8 cellular contexts compared by ENCODE assay signal in the genomic region with DNA sequence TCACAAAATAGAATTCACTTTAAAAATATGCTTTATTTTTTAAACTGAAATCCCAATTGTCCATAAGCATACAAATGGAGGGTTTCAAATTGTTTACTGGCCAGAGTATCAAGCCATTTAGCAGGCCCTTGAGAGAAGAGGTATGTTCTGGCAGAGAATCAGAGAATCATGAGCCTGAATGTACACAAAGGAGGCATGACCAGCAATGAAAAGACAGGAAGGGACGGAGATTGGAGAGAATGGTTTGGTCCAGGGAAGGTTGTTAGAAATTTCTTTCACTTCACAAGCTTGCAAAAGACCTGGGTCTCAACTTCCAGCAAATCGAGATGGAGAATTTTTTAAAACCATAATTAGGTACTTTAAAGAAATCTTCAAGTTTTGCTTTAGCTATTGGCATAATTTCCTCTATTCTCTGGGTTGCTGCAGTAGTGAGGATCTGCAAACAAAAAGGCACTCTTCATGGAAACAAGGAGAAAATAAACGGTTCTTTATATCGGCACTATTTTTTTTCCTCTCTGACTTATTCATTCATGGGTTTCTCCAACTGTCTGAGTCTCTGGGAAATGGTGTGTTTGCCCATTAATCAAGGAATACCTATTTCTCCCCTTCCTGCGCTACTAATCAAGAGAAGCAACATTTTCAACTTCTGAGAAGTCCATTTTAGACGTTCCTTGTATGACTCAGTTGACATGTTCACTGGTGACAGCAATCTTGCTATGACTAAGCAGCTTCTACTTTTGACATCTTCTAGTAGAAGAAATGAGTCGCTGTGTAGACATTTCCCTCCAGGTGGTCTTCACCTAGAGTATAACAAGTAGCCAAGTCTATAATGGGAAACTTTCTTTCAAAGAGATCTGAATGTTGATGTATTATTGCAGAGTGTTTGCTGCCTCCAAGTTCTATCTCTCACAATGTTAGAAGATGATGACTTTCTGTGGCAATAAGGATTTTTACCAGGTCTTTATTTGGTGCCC. TPM values are rescaled to one million over a fixed set of nuclear protein-coding genes. Genes with fewer than 3 reads are reported as not detected.
DNase-seq lines count a peak whose midpoint lies in the region; ATAC-seq and TF ChIP-seq lines count a peak whose summit lies in the region.

No MANE protein-coding gene starts in this region.

- H3K79me2 ChIP-seq in PC-9 (ENCODE audit: low read depth), result no peaks in the 10 kb centered on the region

- H3K36me3 ChIP-seq in PC-9 (ENCODE audit: low read depth) (no peaks in the 10 kb centered on the region), H7 (replicated peaks; ENCODE audit: control insufficient read depth, insufficient read depth, low read length) (no peaks in the 10 kb centered on the region)

- BruUV-seq in PC-9 (replicated peaks; lab: Mats Ljungman, UMichigan), result no TSS peak

- H4K20me1 ChIP-seq in PC-9 (ENCODE audit: insufficient read depth), result no peaks in the 10 kb centered on the region

- peak; percentile 7 for DNase-seq in stimulated activated CD4-positive, alpha-beta T cell treated with anti-CD3 and anti-CD28 coated beads, Interleukin-1b, Interleukin-23, amount 100 ng/mL, for 48 hours
- no peak for DNase-seq in stimulated activated CD4-positive, alpha-beta T cell treated with anti-CD3 and anti-CD28 coated beads, Interleukin-2, amount 100 ng/mL, for 48 hours
- DNase-seq in PC-9 (peak; percentile 11 to 83), midbrain (lab: John Stamatoyannopoulos, UW) (peak; percentile 29), NCI-H1930 (lab: John Stamatoyannopoulos, UW) (no peak), H7 (no peak), mesenteric fat pad (ENCODE audit: low spot score) (no peak)

- peaks cover 15% of the 10 kb centered on the region; the same call in 1 of the 2 replicates for H3F3A ChIP-seq in PC-9 (ENCODE audit: insufficient read depth, low read depth)

- H3K9me2 ChIP-seq in PC-9 (ENCODE audit: insufficient read depth), result no peaks in the 10 kb centered on the region

- intact Hi-C loops in PC-9 (cut with micrococcal nuclease; ENCODE audit: unreplicated experiment), result no loop called here

- no peaks in the 10 kb centered on the region for H3K27me3 ChIP-seq in PC-9 (ENCODE audit: insufficient read depth, low read depth)
- no peaks in the 10 kb centered on the region for H3K27me3 ChIP-seq in H7 (ENCODE audit: control insufficient read depth, insufficient read depth, low read length)

- POLR2A ChIA-PET in PC-9 (lab: Charles Lee; ENCODE audit: unreplicated experiment), result interaction anchor here (0.6 kb wide), 1 partner anchor 9 kb away, joined by 3 read pairs; no protein-coding TSS in a partner anchor

- CTCF ChIA-PET in PC-9 (lab: Charles Lee), result no interaction called here

- no peak overlapping the region for H3K27ac ChIP-seq in PC-9

- no peak overlapping the region for H2AFZ ChIP-seq in PC-9

- H3K4me3 ChIP-seq in PC-9 (no peak overlapping the region), H7 (ENCODE audit: insufficient read depth, low read depth, low read length) (no peak overlapping the region)

- no peak for TF ChIP-seq CTCF in PC-9 (conservative IDR thresholded peaks at IDR 0.05)

- H3K9me3 ChIP-seq in PC-9 (ENCODE audit: insufficient read depth, low read depth), result no peaks in the 10 kb centered on the region

- peaks cover 46% of the 10 kb centered on the region for H3K4me1 ChIP-seq in PC-9 (replicated peaks; ENCODE audit: insufficient read depth)

- ATAC-seq in HG02884 (IDR thresholded peaks at IDR 0.05; ENCODE audit: unreplicated experiment), result peak; percentile 97

- peak overlapping the region; percentile 2 for H3K4me2 ChIP-seq in PC-9

RNA-seq across cellular contexts. Expression of a gene that starts 23.1 kb away (rescaled TPM):
- total RNA-seq in PC-9 (2021) (38.1 and 41.4 TPM in 2 replicates), mesenteric fat pad (38.0 TPM)
- 28.3 and 38.6 TPM in 2 replicates for total RNA-seq in H7 (2014; rRNA removed; shearing (Covaris generic))

Comparison
In these comparisons a context has a peak if more than half of its experiments do, and no peak if none do; other contexts are left out.
1. DNase-seq: peak in stimulated activated CD4-positive, alpha-beta T cell treated with anti-CD3 and anti-CD28 coated beads, Interleukin-1b, Interleukin-23, amount 100 ng/mL, for 48 hours (single experiment), PC-9 (2 of 2) and midbrain (single experiment); none in stimulated activated CD4-positive, alpha-beta T cell treated with anti-CD3 and anti-CD28 coated beads, Interleukin-2, amount 100 ng/mL, for 48 hours (0 of 2), NCI-H1930 (0 of 2), H7 (single experiment) and mesenteric fat pad (single experiment).